1 cellular context compared by ENCODE assay signal in the genomic region with DNA sequence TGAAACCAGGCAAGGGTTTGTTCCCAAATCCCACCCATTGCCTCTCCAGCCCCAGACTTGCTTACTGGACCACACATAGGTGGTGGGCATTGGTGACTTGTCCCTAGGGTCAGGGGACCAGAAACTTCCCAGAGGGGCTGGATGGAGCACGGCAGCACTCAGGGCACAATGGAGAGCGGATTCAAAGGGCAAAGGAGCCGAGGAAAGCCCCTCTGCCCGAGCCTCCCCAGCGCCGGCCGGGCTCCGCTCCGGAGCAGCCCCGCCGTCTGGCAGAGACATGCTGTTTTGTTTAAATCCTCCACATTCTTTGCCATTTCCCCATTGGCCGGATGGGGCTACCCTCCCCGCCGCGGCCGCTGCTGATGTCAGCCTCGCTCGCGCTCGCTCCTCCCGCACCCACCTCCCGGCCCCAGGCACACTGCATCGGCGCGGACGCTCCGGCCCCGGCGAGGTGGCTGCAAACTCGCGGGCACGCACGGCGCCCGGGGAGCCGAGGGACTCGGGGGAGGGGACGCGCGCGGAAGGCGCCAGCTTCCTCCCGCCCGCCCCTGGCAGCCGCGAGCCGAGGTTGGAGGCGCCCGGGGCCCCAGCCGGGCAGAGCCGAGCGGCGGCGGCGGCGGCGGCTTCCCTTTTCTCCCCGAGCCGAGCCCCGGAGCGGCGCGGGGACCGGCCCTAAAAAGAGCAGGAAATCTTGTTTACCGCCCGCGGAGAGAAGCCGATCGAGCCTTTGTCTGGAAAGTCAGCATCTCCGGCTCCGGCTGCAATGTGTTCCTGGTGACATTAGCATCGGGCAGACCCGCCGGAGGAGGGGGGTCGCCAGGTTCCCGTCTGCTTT.
TF ChIP-seq lines count a peak whose summit lies in the region.

PITPNC1 (plus strand) TSS at position 390 of the 835 bp plus-strand sequence.

TF ChIP-seq in GM12878, 131 proteins besides CTCF, POLR2A, EP300 and RAD21 (continued from another document):
- TF ChIP-seq, protein P1, sequence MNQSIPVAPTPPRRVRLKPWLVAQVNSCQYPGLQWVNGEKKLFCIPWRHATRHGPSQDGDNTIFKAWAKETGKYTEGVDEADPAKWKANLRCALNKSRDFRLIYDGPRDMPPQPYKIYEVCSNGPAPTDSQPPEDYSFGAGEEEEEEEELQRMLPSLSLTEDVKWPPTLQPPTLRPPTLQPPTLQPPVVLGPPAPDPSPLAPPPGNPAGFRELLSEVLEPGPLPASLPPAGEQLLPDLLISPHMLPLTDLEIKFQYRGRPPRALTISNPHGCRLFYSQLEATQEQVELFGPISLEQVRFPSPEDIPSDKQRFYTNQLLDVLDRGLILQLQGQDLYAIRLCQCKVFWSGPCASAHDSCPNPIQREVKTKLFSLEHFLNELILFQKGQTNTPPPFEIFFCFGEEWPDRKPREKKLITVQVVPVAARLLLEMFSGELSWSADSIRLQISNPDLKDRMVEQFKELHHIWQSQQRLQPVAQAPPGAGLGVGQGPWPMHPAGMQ (IDR thresholded peaks at IDR 0.05; ENCODE audit: borderline replicate concordance): no peak
- TF ChIP-seq MYB (IDR thresholded peaks at IDR 0.05; ENCODE audit: borderline replicate concordance, low read depth, low read length): no peak
- no peak for TF ChIP-seq MEF2B (IDR thresholded peaks at IDR 0.05; ENCODE audit: partially characterized antibody, poor library complexity, severe bottlenecking)
- TF ChIP-seq ATF2 (IDR thresholded peaks at IDR 0.05; ENCODE audit: low read length): no peak
- TF ChIP-seq, protein P2, sequence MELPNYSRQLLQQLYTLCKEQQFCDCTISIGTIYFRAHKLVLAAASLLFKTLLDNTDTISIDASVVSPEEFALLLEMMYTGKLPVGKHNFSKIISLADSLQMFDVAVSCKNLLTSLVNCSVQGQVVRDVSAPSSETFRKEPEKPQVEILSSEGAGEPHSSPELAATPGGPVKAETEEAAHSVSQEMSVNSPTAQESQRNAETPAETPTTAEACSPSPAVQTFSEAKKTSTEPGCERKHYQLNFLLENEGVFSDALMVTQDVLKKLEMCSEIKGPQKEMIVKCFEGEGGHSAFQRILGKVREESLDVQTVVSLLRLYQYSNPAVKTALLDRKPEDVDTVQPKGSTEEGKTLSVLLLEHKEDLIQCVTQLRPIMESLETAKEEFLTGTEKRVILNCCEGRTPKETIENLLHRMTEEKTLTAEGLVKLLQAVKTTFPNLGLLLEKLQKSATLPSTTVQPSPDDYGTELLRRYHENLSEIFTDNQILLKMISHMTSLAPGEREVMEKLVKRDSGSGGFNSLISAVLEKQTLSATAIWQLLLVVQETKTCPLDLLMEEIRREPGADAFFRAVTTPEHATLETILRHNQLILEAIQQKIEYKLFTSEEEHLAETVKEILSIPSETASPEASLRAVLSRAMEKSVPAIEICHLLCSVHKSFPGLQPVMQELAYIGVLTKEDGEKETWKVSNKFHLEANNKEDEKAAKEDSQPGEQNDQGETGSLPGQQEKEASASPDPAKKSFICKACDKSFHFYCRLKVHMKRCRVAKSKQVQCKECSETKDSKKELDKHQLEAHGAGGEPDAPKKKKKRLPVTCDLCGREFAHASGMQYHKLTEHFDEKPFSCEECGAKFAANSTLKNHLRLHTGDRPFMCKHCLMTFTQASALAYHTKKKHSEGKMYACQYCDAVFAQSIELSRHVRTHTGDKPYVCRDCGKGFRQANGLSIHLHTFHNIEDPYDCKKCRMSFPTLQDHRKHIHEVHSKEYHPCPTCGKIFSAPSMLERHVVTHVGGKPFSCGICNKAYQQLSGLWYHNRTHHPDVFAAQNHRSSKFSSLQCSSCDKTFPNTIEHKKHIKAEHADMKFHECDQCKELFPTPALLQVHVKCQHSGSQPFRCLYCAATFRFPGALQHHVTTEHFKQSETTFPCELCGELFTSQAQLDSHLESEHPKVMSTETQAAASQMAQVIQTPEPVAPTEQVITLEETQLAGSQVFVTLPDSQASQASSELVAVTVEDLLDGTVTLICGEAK (IDR thresholded peaks at IDR 0.05; ENCODE audit: borderline replicate concordance): no peak
- TF ChIP-seq ZSCAN29 (IDR thresholded peaks at IDR 0.05): no peak
- no peak for TF ChIP-seq CUX1 (IDR thresholded peaks at IDR 0.05; ENCODE audit: insufficient replicate concordance, low read depth, low read length)
